ENCODE assay signal across 23 cellular contexts in genomic region chr15:44101286-44101685, GRCh38.
DNase-seq lines count a peak whose midpoint lies in the region; ATAC-seq, FAIRE-seq and TF ChIP-seq lines count a peak whose summit lies in the region.
"Had no signal": no experiment of that assay in that cellular context is flagged by ENCODE, and none has a peak within 500 bp of the region (broad histone marks: within the 10 kb centered on the region; RNA-seq: fewer than 3 reads in every experiment).

No MANE protein-coding gene starts in this region.

- H3K36me3 Mint-ChIP-seq in mesothelial cell of epicardium: no peaks in the 10 kb centered on the region
- no peaks in the 10 kb centered on the region for H3K36me3 Mint-ChIP-seq in CD8-positive, alpha-beta memory T cell

- no peak for ATAC-seq in HG03469 (IDR thresholded peaks at IDR 0.05; ENCODE audit: unreplicated experiment)
- ATAC-seq in GM18861 (IDR thresholded peaks at IDR 0.05; ENCODE audit: unreplicated experiment): no peak
- ATAC-seq: GM23338 had no signal

- no peak overlapping the region for H3K4me3 Mint-ChIP-seq in mesothelial cell of epicardium
- no peak overlapping the region for H3K4me3 Mint-ChIP-seq in CD8-positive, alpha-beta memory T cell
- H3K4me3 Mint-ChIP-seq: GM23338 had no signal

- POLR2A ChIA-PET in CD8-positive, alpha-beta memory T cell (lab: Charles Lee): no interaction called here

- CTCF ChIA-PET in CD8-positive, alpha-beta memory T cell (lab: Charles Lee): no interaction called here

- DNase-seq in AG10803 (ENCODE audit: low read depth) (peak; percentile 77), RCC 7860 (ENCODE audit: low spot score) (peak; percentile 15), epithelial cell of esophagus (ENCODE audit: low read depth) (peak; percentile 16), mesothelial cell of epicardium (ENCODE audit: low spot score in 2 of 2, unreplicated experiment in 2 of 2) (no peak), activated gamma-delta T cell treated with Interleukin-2 at 50 U/mL for 16 hours (no peak)
- DNase-seq in CD8-positive, alpha-beta memory T cell: no peak
- DNase-seq: activated CD4-positive, alpha-beta T cell treated with anti-CD3 and anti-CD28 coated beads, Interleukin-2, amount 50 U/mL, for 1 hour; activated CD8-positive, alpha-beta memory T cell treated with anti-CD3 and anti-CD28 coated beads, Interleukin-2, amount 50 U/mL, for 48 hours; activated effector memory CD4-positive, alpha-beta T cell treated with Interleukin-2 at 50 U/mL for 16 hours; adrenal gland; cerebellar nuclear complex; DMS153; effector memory CD4-positive, alpha-beta T cell; GDM1; MM.1S; NCI-H1694; nucleus accumbens; T-helper 2 cell; uterus had no signal

- H3K36me3 ChIP-seq in CD8-positive, alpha-beta memory T cell (ENCODE audit: insufficient read depth, low read length): no peaks in the 10 kb centered on the region
- H3K36me3 ChIP-seq: adrenal gland, uterus had no signal

- H3K4me3 ChIP-seq in AG10803 (ENCODE audit: low read length) (no peak overlapping the region), epithelial cell of esophagus (ENCODE audit: low read length) (no peak overlapping the region)
- H3K4me3 ChIP-seq in CD8-positive, alpha-beta memory T cell (ENCODE audit: low read length): no peak overlapping the region
- H3K4me3 ChIP-seq: adrenal gland, GM23338, lung, uterus had no signal

- no peaks in the 10 kb centered on the region for H3K27me3 ChIP-seq in CD8-positive, alpha-beta memory T cell (ENCODE audit: insufficient read depth, low read length, poor library complexity, severe bottlenecking)
- H3K27me3 ChIP-seq: adrenal gland, uterus had no signal

- H3K27ac Mint-ChIP-seq in mesothelial cell of epicardium: peak overlapping the region; percentile 14
- H3K27ac Mint-ChIP-seq in CD8-positive, alpha-beta memory T cell: no peak overlapping the region
- H3K27ac Mint-ChIP-seq: GM23338 had no signal

- no peaks in the 10 kb centered on the region for H3K9me3 Mint-ChIP-seq in mesothelial cell of epicardium
- no peaks in the 10 kb centered on the region for H3K9me3 Mint-ChIP-seq in CD8-positive, alpha-beta memory T cell
- H3K9me3 Mint-ChIP-seq: GM23338 had no signal

- H3K4me1 ChIP-seq in CD8-positive, alpha-beta memory T cell (ENCODE audit: insufficient read depth, low read length): no peaks in the 10 kb centered on the region
- H3K4me1 ChIP-seq: uterus had no signal

- no peaks in the 10 kb centered on the region for H3K9me3 ChIP-seq in CD8-positive, alpha-beta memory T cell (ENCODE audit: low read length)
- H3K9me3 ChIP-seq: adrenal gland, uterus had no signal

- H3K27me3 Mint-ChIP-seq in mesothelial cell of epicardium (ENCODE audit: low read depth): no peaks in the 10 kb centered on the region
- peaks cover 2 to 31% of the 10 kb centered on the region in 2 donors for H3K27me3 Mint-ChIP-seq in CD8-positive, alpha-beta memory T cell

- H3K4me1 Mint-ChIP-seq in mesothelial cell of epicardium: peaks cover 15% of the 10 kb centered on the region
- H3K4me1 Mint-ChIP-seq in CD8-positive, alpha-beta memory T cell: no peaks in the 10 kb centered on the region

- no peak for FAIRE-seq in RCC 7860 (lab: Jason Lieb, UNC)

- no peak overlapping the region for H3K27ac ChIP-seq in CD8-positive, alpha-beta memory T cell (ENCODE audit: low read depth, low read length)
- H3K27ac ChIP-seq: adrenal gland, uterus had no signal

- no peak for TF ChIP-seq CTCF in AG10803 (conservative IDR thresholded peaks at IDR 0.05; ENCODE audit: low read length)
- TF ChIP-seq CTCF in epithelial cell of esophagus (IDR thresholded peaks at IDR 0.05; ENCODE audit: insufficient read depth, low read depth, low read length, missing control alignments): no peak
- TF ChIP-seq CTCF in mesothelial cell of epicardium (IDR thresholded peaks at IDR 0.05; ENCODE audit: unreplicated experiment): no peak

Comparison
In these comparisons a context has a peak if more than half of its experiments do, and no peak if none do; other contexts are left out.
1. DNase-seq: peak in AG10803 (single experiment), RCC 7860 (single experiment) and epithelial cell of esophagus (single experiment); none in mesothelial cell of epicardium (0 of 2), CD8-positive, alpha-beta memory T cell (0 of 5) and activated gamma-delta T cell treated with Interleukin-2 at 50 U/mL for 16 hours (single experiment).